ENCODE assay signal across 8 cellular contexts in genomic region chr10:94361161-94361794, GRCh38. TPM values are rescaled to one million over a fixed set of nuclear protein-coding genes. Genes with fewer than 3 reads are reported as not detected.
DNase-seq lines count a peak whose midpoint lies in the region; ATAC-seq and TF ChIP-seq lines count a peak whose summit lies in the region.

No MANE protein-coding gene starts in this region.

- intact Hi-C loops in ascending aorta (cut with DNase I) = no loop called here
- intact Hi-C loops in aorta (cut with DNase I) = loop anchor here in 1 of 2 donors (10.0 kb wide), 1 partner anchor 84 kb away; no protein-coding TSS in a partner anchor

- H3K79me1 ChIP-seq in mesendoderm (ENCODE audit: low read length) = peaks cover 5% of the 10 kb centered on the region

- no peaks in the 10 kb centered on the region for H3K27me3 ChIP-seq in KMS-11 (ENCODE audit: insufficient read depth, low read depth)
- no peaks in the 10 kb centered on the region for H3K27me3 ChIP-seq in ascending aorta
- H3K27me3 ChIP-seq in mesendoderm (ENCODE audit: insufficient read depth, low read length, poor library complexity) = no peaks in the 10 kb centered on the region
- no peaks in the 10 kb centered on the region for H3K27me3 ChIP-seq in aorta (ENCODE audit: control insufficient read depth in 1 of 2, insufficient read depth in 2 of 2, low read length in 1 of 2)
- H3K27me3 ChIP-seq in right atrium auricular region = no peaks in the 10 kb centered on the region

- H3K4me2 ChIP-seq in KMS-11 = peak overlapping the region; percentile 77
- H3K4me2 ChIP-seq in mesendoderm (ENCODE audit: low read length) = peak overlapping the region; percentile 16

- H2BK5ac ChIP-seq in mesendoderm (ENCODE audit: low read length) = no peak overlapping the region

- H4K8ac ChIP-seq in mesendoderm (ENCODE audit: low read depth, low read length) = no peak overlapping the region

- H3K23ac ChIP-seq in mesendoderm (ENCODE audit: low read length) = no peak overlapping the region

- H3K36me3 ChIP-seq in KMS-11 (ENCODE audit: insufficient read depth) (0 out of 2 replicates have a peak, but pooled peaks cover 8% of the 10 kb centered on the region), ascending aorta (peaks cover 3 to 14% of the 10 kb centered on the region in 2 donors), mesendoderm (ENCODE audit: control insufficient read depth, insufficient read depth, low read length) (no peaks in the 10 kb centered on the region), aorta (ENCODE audit: control insufficient read depth in 1 of 2, insufficient read depth in 2 of 2, low read length in 1 of 2) (no peaks in the 10 kb centered on the region), right atrium auricular region (peaks cover 11% of the 10 kb centered on the region)

- H3K4me1 ChIP-seq in KMS-11 (ENCODE audit: low read depth, poor library complexity, severe bottlenecking) = peaks cover 17% of the 10 kb centered on the region
- H3K4me1 ChIP-seq in ascending aorta = peaks cover 3 to 11% of the 10 kb centered on the region in 2 donors
- peaks cover 2% of the 10 kb centered on the region for H3K4me1 ChIP-seq in mesendoderm (ENCODE audit: control insufficient read depth, low read depth, low read length)
- no peaks in the 10 kb centered on the region for H3K4me1 ChIP-seq in aorta (ENCODE audit: control insufficient read depth in 1 of 2, insufficient read depth in 2 of 2, low read length in 2 of 2)
- peaks cover 0 to 27% of the 10 kb centered on the region in 2 donors for H3K4me1 ChIP-seq in right atrium auricular region

- H3K27ac ChIP-seq in KMS-11 = no peak overlapping the region
- H3K27ac ChIP-seq in ascending aorta = no peak overlapping the region
- no peak overlapping the region for H3K27ac ChIP-seq in mesendoderm (ENCODE audit: low read depth, low read length)
- H3K27ac ChIP-seq in aorta (ENCODE audit: low read depth in 1 of 2, low read length in 2 of 2) = no peak overlapping the region
- no peak overlapping the region for H3K27ac ChIP-seq in right atrium auricular region

- no peak overlapping the region for H2AFZ ChIP-seq in KMS-11 (ENCODE audit: low read depth)

- WGBS in mesendoderm (ENCODE audit: extremely low coverage, insufficient coverage, low lambda C conversion rate) = no CpG with 5 or more reads among the region's 4 CpGs
- WGBS in aorta, 2 donors = 72 to 74% methylated on average over 4 of the region's 4 CpGs

- H4K20me1 ChIP-seq in KMS-11 (ENCODE audit: insufficient read depth) = 0 out of 2 replicates have a peak, but pooled peaks cover 3% of the 10 kb centered on the region

- H2AK5ac ChIP-seq in mesendoderm (ENCODE audit: low read length) = no peak overlapping the region

- H2BK120ac ChIP-seq in mesendoderm (ENCODE audit: low read depth, low read length) = no peak overlapping the region

- no peaks in the 10 kb centered on the region for H3K9me3 ChIP-seq in ascending aorta
- H3K9me3 ChIP-seq in aorta (ENCODE audit: control insufficient read depth, low read length) = no peaks in the 10 kb centered on the region
- no peaks in the 10 kb centered on the region for H3K9me3 ChIP-seq in right atrium auricular region

- TF ChIP-seq CTCF in KMS-11 (conservative IDR thresholded peaks at IDR 0.05; ENCODE audit: low read depth, low read length) (no peak), ascending aorta (IDR thresholded peaks at IDR 0.05) (no peak), right atrium auricular region (IDR thresholded peaks at IDR 0.05) (no peak)

- no peak overlapping the region for H4K5ac ChIP-seq in mesendoderm (ENCODE audit: low read length)

- H3K4ac ChIP-seq in mesendoderm (ENCODE audit: low read depth, low read length) = no peak overlapping the region

- peak overlapping the region; percentile 34 for H3K56ac ChIP-seq in mesendoderm (ENCODE audit: low read length)

- ATAC-seq in aorta (ENCODE audit: low FRiP score) = no peak

- H2BK15ac ChIP-seq in mesendoderm (replicated peaks; ENCODE audit: low read depth) = no peak overlapping the region

- no peak overlapping the region for H3K4me3 ChIP-seq in KMS-11 (IDR thresholded peaks at IDR 0.05; ENCODE audit: insufficient read depth, low read depth, low read length)
- peak overlapping the region; percentile 55 to 72 for H3K4me3 ChIP-seq in ascending aorta
- no peak overlapping the region for H3K4me3 ChIP-seq in mesendoderm (ENCODE audit: low read length)
- no peak overlapping the region for H3K4me3 ChIP-seq in aorta (ENCODE audit: low read length in 2 of 2)
- no peak overlapping the region for H3K4me3 ChIP-seq in right atrium auricular region

- H3K9ac ChIP-seq in KMS-11 (peak overlapping the region; percentile 74; the same call in 1 of the 2 replicates), mesendoderm (ENCODE audit: low read length) (peak overlapping the region; percentile 34)

- H3K79me2 ChIP-seq in KMS-11 (ENCODE audit: insufficient read depth, low read depth) = peaks cover 32% of the 10 kb centered on the region
- H3K79me2 ChIP-seq in mesendoderm (ENCODE audit: control insufficient read depth, insufficient read depth, low read length) = peaks cover 15% of the 10 kb centered on the region

- H3K18ac ChIP-seq in mesendoderm (ENCODE audit: low read length) = no peak overlapping the region

- DNase-seq in COLO668 (lab: John Stamatoyannopoulos, UW; ENCODE audit: unreplicated experiment) (peak; percentile 8), ascending aorta (ENCODE audit: low spot score in 2 of 2) (no peak), mesendoderm (no peak), GOT3 (lab: John Stamatoyannopoulos, UW) (no peak), aorta (no peak), right atrium auricular region (ENCODE audit: low spot score) (no peak), COR-L47 (lab: John Stamatoyannopoulos, UW) (no peak)

RNA-seq across cellular contexts. Expression of gene NOC3L, which starts 1.5 kb away (rescaled TPM):
- total RNA-seq in ascending aorta (7.9 TPM), aorta (10 to 100 TPM; 17.0 to 17.6 TPM), right atrium auricular region (1 to 10 TPM; 6.0 to 7.9 TPM)
- polyA plus RNA-seq in mesendoderm (2013, experiment 1 of 2) = 26.4 TPM
- 27.3 TPM for polyA plus RNA-seq in mesendoderm (2013, experiment 2 of 2)
- 1 to 10 TPM; 3.6 to 4.4 TPM for polyA plus RNA-seq in aorta

RNA-seq across cellular contexts. Expression of gene TBC1D12, which starts 41.1 kb away (rescaled TPM):
- 9.4 TPM for total RNA-seq in ascending aorta
- 2.5 TPM for polyA plus RNA-seq in mesendoderm (2013, experiment 1 of 2)
- 2.0 TPM for polyA plus RNA-seq in mesendoderm (2013, experiment 2 of 2)
- 10 to 100 TPM; 10.9 to 20.4 TPM for total RNA-seq in aorta
- polyA plus RNA-seq in aorta = 1 to 10 TPM; 4.1 to 6.6 TPM
- 1 to 10 TPM; 5.2 to 8.4 TPM for total RNA-seq in right atrium auricular region

Comparison
In these comparisons a context has a peak if more than half of its experiments do, and no peak if none do; other contexts are left out.
1. H3K4me3 ChIP-seq: peak in ascending aorta (2 of 2); none in KMS-11 (single experiment), mesendoderm (single experiment), aorta (0 of 2) and right atrium auricular region (0 of 2).